In the genomic region with DNA sequence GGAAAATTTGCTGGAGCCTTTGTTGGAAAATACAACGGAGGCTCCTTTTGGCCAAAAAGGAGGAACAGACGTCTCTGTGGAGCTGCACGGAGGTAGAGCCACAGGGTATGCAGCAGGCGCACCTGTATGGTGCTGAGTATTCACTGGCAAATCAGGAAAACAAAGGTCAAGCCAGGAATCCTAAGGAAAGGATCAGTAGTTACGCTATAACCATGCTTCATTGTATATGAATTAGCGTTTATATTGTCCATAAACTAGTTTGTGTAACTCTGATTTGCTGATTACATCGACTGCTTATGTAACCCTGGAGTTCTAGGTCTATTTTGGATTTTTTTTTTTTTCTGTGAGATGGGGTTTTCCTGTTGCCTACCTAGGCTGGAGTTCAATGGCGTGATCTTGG, we compare ENCODE assay signal across 25 cellular contexts. TPM values are rescaled to one million over a fixed set of nuclear protein-coding genes. Genes with fewer than 3 reads are reported as not detected.
A peak's percentile ranks its signal among the peaks of the same experiment; 100 is the strongest.
DNase-seq lines count a peak whose midpoint lies in the region; ATAC-seq and TF ChIP-seq lines count a peak whose summit lies in the region.
"Had no signal": no experiment of that assay in that cellular context is flagged by ENCODE, and none has a peak within 500 bp of the region (broad histone marks: within the 10 kb centered on the region; RNA-seq: fewer than 3 reads in every experiment).

No MANE protein-coding gene starts in this region.

- WGBS in right cardiac atrium, result 94% methylated on average over 8 of the region's 8 CpGs
- 55 to 85% methylated on average over 8 of the region's 8 CpGs for WGBS in sigmoid colon, 2 donors

- intact Hi-C loops in left ventricle myocardium superior (cut with micrococcal nuclease), result no loop called here
- intact Hi-C loops in right cardiac atrium (cut with DNase I), result no loop called here
- intact Hi-C loops in sigmoid colon (cut with DNase I), result no loop called here

- H3K4me1 ChIP-seq in right atrium auricular region (peaks cover 0 to 49% of the 10 kb centered on the region in 2 donors), right cardiac atrium (ENCODE audit: control insufficient read depth, insufficient read depth, low read length) (peaks cover 23% of the 10 kb centered on the region), sigmoid colon (peaks cover 0 to 78% (median 69%) of the 10 kb centered on the region in 4 donors)

- no peak for TF ChIP-seq CTCF in right atrium auricular region (IDR thresholded peaks at IDR 0.05)
- no peak for TF ChIP-seq CTCF in sigmoid colon (IDR thresholded peaks at IDR 0.05)

- no peak for TF ChIP-seq EP300 in sigmoid colon (IDR thresholded peaks at IDR 0.05)

- DNase-seq in right atrium auricular region (ENCODE audit: low spot score) (no peak), left ventricle myocardium superior (no peak), right cardiac atrium (no peak), sigmoid colon (no peak), Ammon's horn (ENCODE audit: low spot score) (no peak)
- DNase-seq: AML-193; C1 segment of cervical spinal cord; CD4-positive, alpha-beta memory T cell; COR-L47; GOT3; Kasumi-1; MV-4-11; NCI-H1105; NCI-H146; NCI-H2029; NCI-H446 treated with DMSO at 0.1 percent for 48 hours; NCI-H69; SIG-M5 had no signal

- H3K27me3 ChIP-seq in right atrium auricular region, result no peaks in the 10 kb centered on the region
- H3K27me3 ChIP-seq in right cardiac atrium (ENCODE audit: control insufficient read depth, insufficient read depth), result no peaks in the 10 kb centered on the region
- H3K27me3 ChIP-seq in sigmoid colon, result no peaks in the 10 kb centered on the region

- no peak overlapping the region for H3K4me3 ChIP-seq in right atrium auricular region
- H3K4me3 ChIP-seq in right cardiac atrium (ENCODE audit: low read length), result no peak overlapping the region
- H3K4me3 ChIP-seq in sigmoid colon, result no peak overlapping the region
- H3K4me3 ChIP-seq: A549, HAP-1, K562, SK-N-MC had no signal

- H3K9me3 ChIP-seq in right atrium auricular region (no peaks in the 10 kb centered on the region), right cardiac atrium (ENCODE audit: control insufficient read depth, low read length) (no peaks in the 10 kb centered on the region), sigmoid colon (no peaks in the 10 kb centered on the region)
- H3K9me3 ChIP-seq: A549, HAP-1 had no signal

- no peak for ATAC-seq in left ventricle myocardium superior
- ATAC-seq in right cardiac atrium, result no peak
- no peak for ATAC-seq in GM21447 (IDR thresholded peaks at IDR 0.05; ENCODE audit: unreplicated experiment)
- no peak for ATAC-seq in GM18858 (IDR thresholded peaks at IDR 0.05; ENCODE audit: unreplicated experiment)
- ATAC-seq: A549, K562 had no signal

- H3K27ac ChIP-seq in right atrium auricular region (peak overlapping the region; percentile 67 to 78), right cardiac atrium (ENCODE audit: low read length) (peak overlapping the region; percentile 42), sigmoid colon (peak overlapping the region; percentile 48 to 99 (median 88))
- H3K27ac ChIP-seq: A549, RWPE1, SK-N-MC had no signal

- TF ChIP-seq POLR2A in sigmoid colon (IDR thresholded peaks at IDR 0.05), result no peak

- H3K36me3 ChIP-seq in right atrium auricular region, result no peaks in the 10 kb centered on the region
- no peaks in the 10 kb centered on the region for H3K36me3 ChIP-seq in sigmoid colon
- H3K36me3 ChIP-seq: HAP-1 had no signal

RNA-seq across cellular contexts. Expression of gene LPP, which starts 45.4 kb away (rescaled TPM):
- total RNA-seq in right atrium auricular region (100 to 1,000 TPM; 117 to 186 TPM), left ventricle myocardium superior (109 TPM), right cardiac atrium (100 to 1,000 TPM; 141 to 205 (median 171) TPM), sigmoid colon (1,000 to 10,000 TPM in 3 of 4 donors, 100 to 1,000 TPM in 1; 824 to 1,773 (median 1,187) TPM)
- polyA plus RNA-seq in right cardiac atrium (14.5 TPM), sigmoid colon (10 to 100 TPM in 1 of 3 donors, 1 to 10 TPM in 2; 5.3 to 36.0 (median 7.2) TPM)
- polyA plus RNA-seq: K562 had no signal
